Comparison of ENCODE assay signal across 16 cellular contexts in the genomic region with DNA sequence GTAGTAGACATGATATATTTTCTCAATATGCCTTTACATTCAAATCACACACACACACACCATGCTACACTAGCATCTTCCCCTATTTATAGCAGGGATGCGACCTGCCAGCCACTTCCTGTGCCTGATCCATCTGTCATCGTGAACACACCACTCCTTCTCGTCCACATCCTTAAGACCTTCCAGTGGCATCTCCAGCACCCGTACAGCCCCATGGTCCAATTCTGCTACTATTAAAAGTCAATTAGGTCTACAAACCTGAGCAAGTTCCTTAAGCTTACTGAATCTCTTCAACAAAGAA.
"Had no signal": no experiment of that assay in that cellular context is flagged by ENCODE, and none has a peak within 500 bp of the region (broad histone marks: within the 10 kb centered on the region; RNA-seq: fewer than 3 reads in every experiment).

No MANE protein-coding gene starts in this region.

- H3K27ac Mint-ChIP-seq: activated CD4-positive, alpha-beta T cell treated with anti-CD3 and anti-CD28 coated beads for 36 hours; activated CD4-positive, alpha-beta T cell treated with anti-CD3 and anti-CD28 coated beads, Interleukin-2, amount 10 ng/mL, durations not matched to agents 7 days and 5 days; activated CD8-positive, alpha-beta T cell treated with anti-CD3 and anti-CD28 coated beads, Interleukin-2, amount 10 ng/mL, durations not matched to agents 7 days and 5 days; activated naive CD4-positive, alpha-beta T cell treated with anti-CD3 and anti-CD28 coated beads for 36 hours; activated T-cell treated with anti-CD3 and anti-CD28 coated beads, Interleukin-2, amount 50 U/mL, for 24 hours; T-helper 1 cell treated with Interleukin-12 subunit alpha and Interleukin-12 subunit beta and Interleukin-4 antibody, amounts not matched to agents 30 μg/mL and 1 μg/mL, for 36 hours; T-helper 2 cell treated with Interferon-gamma antibody and Interleukin-4, amounts not matched to agents 5 μg/mL and 100 μg/mL, for 36 hours; WTC11 had no signal

- H3K4me1 Mint-ChIP-seq: activated CD4-positive, alpha-beta T cell treated with anti-CD3 and anti-CD28 coated beads for 36 hours; brain had no signal

- H3K4me3 Mint-ChIP-seq: activated CD4-positive, alpha-beta T cell treated with anti-CD3 and anti-CD28 coated beads for 36 hours; activated CD4-positive, alpha-beta T cell treated with anti-CD3 and anti-CD28 coated beads, Interleukin-2, amount 10 ng/mL, durations not matched to agents 7 days and 5 days; activated CD8-positive, alpha-beta T cell treated with anti-CD3 and anti-CD28 coated beads, Interleukin-2, amount 10 ng/mL, durations not matched to agents 7 days and 5 days; activated naive CD4-positive, alpha-beta T cell treated with anti-CD3 and anti-CD28 coated beads for 36 hours; activated T-cell treated with anti-CD3 and anti-CD28 coated beads, Interleukin-2, amount 50 U/mL, for 24 hours; brain; T-helper 1 cell treated with Interleukin-12 subunit alpha and Interleukin-12 subunit beta and Interleukin-4 antibody, amounts not matched to agents 30 μg/mL and 1 μg/mL, for 36 hours; T-helper 2 cell treated with Interferon-gamma antibody and Interleukin-4, amounts not matched to agents 5 μg/mL and 100 μg/mL, for 36 hours; WTC11 had no signal

- ATAC-seq: activated CD4-positive, CD25-positive, alpha-beta regulatory T cell treated with anti-CD3 and anti-CD28 coated beads, Interleukin-2, amount 50 U/mL, for 24 hours; activated CD8-positive, alpha-beta T cell treated with anti-CD3 and anti-CD28 coated beads, Interleukin-2, amount 10 ng/mL, durations not matched to agents 7 days and 5 days had no signal

- H3K9me3 Mint-ChIP-seq: activated CD4-positive, alpha-beta T cell treated with anti-CD3 and anti-CD28 coated beads, Interleukin-2, amount 10 ng/mL, durations not matched to agents 7 days and 5 days; activated naive CD4-positive, alpha-beta T cell treated with anti-CD3 and anti-CD28 coated beads for 36 hours; activated naive CD4-positive, alpha-beta T cell treated with anti-CD3 and anti-CD28 coated beads, Interleukin-2, amount 50 U/mL, for 72 hours; activated T-cell treated with anti-CD3 and anti-CD28 coated beads, Interleukin-2, amount 50 U/mL, for 24 hours; T-helper 1 cell treated with Interleukin-12 subunit alpha and Interleukin-12 subunit beta and Interleukin-4 antibody, amounts not matched to agents 30 μg/mL and 1 μg/mL, for 36 hours had no signal

- H3K4me3 ChIP-seq: K562 had no signal

- H3K27me3 Mint-ChIP-seq: activated CD4-positive, alpha-beta T cell treated with anti-CD3 and anti-CD28 coated beads for 36 hours; activated CD4-positive, alpha-beta T cell treated with anti-CD3 and anti-CD28 coated beads, Interleukin-2, amount 10 ng/mL, durations not matched to agents 7 days and 5 days; activated T-cell treated with anti-CD3 and anti-CD28 coated beads, Interleukin-2, amount 50 U/mL, for 24 hours; brain had no signal

- DNase-seq: activated gamma-delta T cell treated with Interleukin-2 at 50 U/mL for 16 hours; activated T-cell treated with anti-CD3 and anti-CD28 coated beads, Interleukin-2, amount 50 U/mL, for 24 hours; NCI-H187 treated with DMSO at 0.1 percent for 48 hours; NCI-H2227 treated with DMSO at 0.1 percent for 48 hours; Right ventricle myocardium superior had no signal
